In genomic region chr7:149780636-149781419, GRCh38 we compare ENCODE assay signal across 1 cellular context.
TF ChIP-seq lines count a peak whose summit lies in the region.

No MANE protein-coding gene starts in this region.

TF ChIP-seq in K562, 482 proteins besides CTCF, POLR2A, EP300 and RAD21:
- TF ChIP-seq TAF7 (tag; IDR thresholded peaks at IDR 0.05) (no peak), ATF3 (IDR thresholded peaks at IDR 0.05) (no peak), ATF3 (CRISPR knock-in tag; conservative IDR thresholded peaks at IDR 0.05) (no peak), CXXC5 (CRISPR knock-in tag; IDR thresholded peaks at IDR 0.05) (no peak), PPARD (CRISPR knock-in tag; IDR thresholded peaks at IDR 0.05) (no peak), ZNF184 (CRISPR knock-in tag; IDR thresholded peaks at IDR 0.05) (no peak), NR2C1 (IDR thresholded peaks at IDR 0.05) (no peak), NR2C1 (tag; IDR thresholded peaks at IDR 0.05) (no peak), CEBPB (tag; IDR thresholded peaks at IDR 0.05) (peak; percentile 56), EGR1 (conservative IDR thresholded peaks at IDR 0.05) (no peak), NCOA6 (IDR thresholded peaks at IDR 0.05) (no peak), TFAP4 (CRISPR knock-in tag; IDR thresholded peaks at IDR 0.05; ENCODE audit: borderline replicate concordance) (no peak), NFIC (IDR thresholded peaks at IDR 0.05) (peak; percentile 43; the same call in 1 of the 2 replicates), GATAD2A (IDR thresholded peaks at IDR 0.05) (no peak), ATF2 (CRISPR knock-in tag; IDR thresholded peaks at IDR 0.05) (no peak), DACH1 (IDR thresholded peaks at IDR 0.05; ENCODE audit: partially characterized antibody) (no peak), ZNF764 (CRISPR knock-in tag; IDR thresholded peaks at IDR 0.05; ENCODE audit: low read depth) (no peak), NFE2L1 (tag; IDR thresholded peaks at IDR 0.05; ENCODE audit: borderline replicate concordance, low read depth) (no peak)
